In the genomic region with DNA sequence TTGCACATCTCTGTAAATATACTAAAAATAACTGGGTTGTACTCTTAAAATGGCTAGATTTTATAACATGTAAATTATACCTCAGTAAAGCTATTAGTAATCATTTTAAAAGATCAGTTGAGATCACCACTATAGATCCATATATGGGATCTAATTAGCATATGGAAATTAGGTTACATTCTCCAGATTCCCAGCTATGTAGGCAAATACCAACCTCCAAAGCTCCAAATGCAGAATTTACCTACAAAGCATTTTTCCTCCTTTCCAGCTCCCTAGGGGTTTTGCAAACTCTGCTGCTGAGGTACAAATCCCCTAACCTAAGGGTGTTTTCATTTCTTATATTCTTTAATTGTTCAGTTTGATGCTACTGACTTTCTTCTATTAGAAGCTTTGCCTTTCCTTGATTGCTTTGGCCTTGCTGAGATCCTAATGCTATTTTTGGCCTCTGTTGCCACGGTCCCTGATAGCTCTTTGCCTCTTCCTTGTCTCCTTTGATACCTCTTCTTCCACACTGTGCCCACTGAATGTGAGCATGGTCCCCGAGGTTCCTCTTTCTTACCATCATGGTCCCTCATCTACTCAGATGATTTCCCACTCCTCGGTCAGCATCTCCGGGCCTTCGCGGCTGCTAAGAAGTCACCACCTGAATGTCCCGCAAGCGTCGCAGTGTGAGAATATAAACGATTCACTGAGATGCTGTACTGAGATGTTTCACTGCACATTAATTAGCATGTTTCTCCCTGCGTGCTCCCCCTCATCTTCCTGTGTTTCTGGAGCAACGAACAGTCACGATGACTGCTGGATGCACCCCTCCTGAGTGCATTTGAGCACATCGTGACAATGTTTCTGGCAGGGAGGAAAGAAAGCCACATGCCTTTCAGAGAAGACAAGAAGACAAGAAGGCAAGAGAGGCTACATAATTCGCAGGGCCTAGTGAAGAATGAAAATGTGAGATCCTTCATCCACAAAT, we compare ENCODE assay signal across 2 cellular contexts.
TF ChIP-seq lines count a peak whose summit lies in the region.

No MANE protein-coding gene starts in this region.

TF ChIP-seq in GM23338, 12 proteins besides CTCF, POLR2A, EP300 and RAD21:
- TF ChIP-seq ETS1 (IDR thresholded peaks at IDR 0.05) = no peak
- no peak for TF ChIP-seq NANOG (IDR thresholded peaks at IDR 0.05; ENCODE audit: borderline replicate concordance)

TF ChIP-seq in K562, 482 proteins besides CTCF, POLR2A, EP300 and RAD21 (continues in another document):
- no peak for TF ChIP-seq TCF7 (IDR thresholded peaks at IDR 0.05; ENCODE audit: borderline replicate concordance)
- TF ChIP-seq SIRT6 (IDR thresholded peaks at IDR 0.05; ENCODE audit: low read depth, low read length) = no peak
- TF ChIP-seq CBX8 (IDR thresholded peaks at IDR 0.05; ENCODE audit: borderline replicate concordance, extremely low read depth, low read depth, low read length, poor library complexity, severe bottlenecking) = no peak
- TF ChIP-seq RREB1 (CRISPR knock-in tag; IDR thresholded peaks at IDR 0.05) = no peak
- no peak for TF ChIP-seq SREBF1 (IDR thresholded peaks at IDR 0.05; ENCODE audit: borderline replicate concordance, low read depth, low read length)
- TF ChIP-seq, protein P1, sequence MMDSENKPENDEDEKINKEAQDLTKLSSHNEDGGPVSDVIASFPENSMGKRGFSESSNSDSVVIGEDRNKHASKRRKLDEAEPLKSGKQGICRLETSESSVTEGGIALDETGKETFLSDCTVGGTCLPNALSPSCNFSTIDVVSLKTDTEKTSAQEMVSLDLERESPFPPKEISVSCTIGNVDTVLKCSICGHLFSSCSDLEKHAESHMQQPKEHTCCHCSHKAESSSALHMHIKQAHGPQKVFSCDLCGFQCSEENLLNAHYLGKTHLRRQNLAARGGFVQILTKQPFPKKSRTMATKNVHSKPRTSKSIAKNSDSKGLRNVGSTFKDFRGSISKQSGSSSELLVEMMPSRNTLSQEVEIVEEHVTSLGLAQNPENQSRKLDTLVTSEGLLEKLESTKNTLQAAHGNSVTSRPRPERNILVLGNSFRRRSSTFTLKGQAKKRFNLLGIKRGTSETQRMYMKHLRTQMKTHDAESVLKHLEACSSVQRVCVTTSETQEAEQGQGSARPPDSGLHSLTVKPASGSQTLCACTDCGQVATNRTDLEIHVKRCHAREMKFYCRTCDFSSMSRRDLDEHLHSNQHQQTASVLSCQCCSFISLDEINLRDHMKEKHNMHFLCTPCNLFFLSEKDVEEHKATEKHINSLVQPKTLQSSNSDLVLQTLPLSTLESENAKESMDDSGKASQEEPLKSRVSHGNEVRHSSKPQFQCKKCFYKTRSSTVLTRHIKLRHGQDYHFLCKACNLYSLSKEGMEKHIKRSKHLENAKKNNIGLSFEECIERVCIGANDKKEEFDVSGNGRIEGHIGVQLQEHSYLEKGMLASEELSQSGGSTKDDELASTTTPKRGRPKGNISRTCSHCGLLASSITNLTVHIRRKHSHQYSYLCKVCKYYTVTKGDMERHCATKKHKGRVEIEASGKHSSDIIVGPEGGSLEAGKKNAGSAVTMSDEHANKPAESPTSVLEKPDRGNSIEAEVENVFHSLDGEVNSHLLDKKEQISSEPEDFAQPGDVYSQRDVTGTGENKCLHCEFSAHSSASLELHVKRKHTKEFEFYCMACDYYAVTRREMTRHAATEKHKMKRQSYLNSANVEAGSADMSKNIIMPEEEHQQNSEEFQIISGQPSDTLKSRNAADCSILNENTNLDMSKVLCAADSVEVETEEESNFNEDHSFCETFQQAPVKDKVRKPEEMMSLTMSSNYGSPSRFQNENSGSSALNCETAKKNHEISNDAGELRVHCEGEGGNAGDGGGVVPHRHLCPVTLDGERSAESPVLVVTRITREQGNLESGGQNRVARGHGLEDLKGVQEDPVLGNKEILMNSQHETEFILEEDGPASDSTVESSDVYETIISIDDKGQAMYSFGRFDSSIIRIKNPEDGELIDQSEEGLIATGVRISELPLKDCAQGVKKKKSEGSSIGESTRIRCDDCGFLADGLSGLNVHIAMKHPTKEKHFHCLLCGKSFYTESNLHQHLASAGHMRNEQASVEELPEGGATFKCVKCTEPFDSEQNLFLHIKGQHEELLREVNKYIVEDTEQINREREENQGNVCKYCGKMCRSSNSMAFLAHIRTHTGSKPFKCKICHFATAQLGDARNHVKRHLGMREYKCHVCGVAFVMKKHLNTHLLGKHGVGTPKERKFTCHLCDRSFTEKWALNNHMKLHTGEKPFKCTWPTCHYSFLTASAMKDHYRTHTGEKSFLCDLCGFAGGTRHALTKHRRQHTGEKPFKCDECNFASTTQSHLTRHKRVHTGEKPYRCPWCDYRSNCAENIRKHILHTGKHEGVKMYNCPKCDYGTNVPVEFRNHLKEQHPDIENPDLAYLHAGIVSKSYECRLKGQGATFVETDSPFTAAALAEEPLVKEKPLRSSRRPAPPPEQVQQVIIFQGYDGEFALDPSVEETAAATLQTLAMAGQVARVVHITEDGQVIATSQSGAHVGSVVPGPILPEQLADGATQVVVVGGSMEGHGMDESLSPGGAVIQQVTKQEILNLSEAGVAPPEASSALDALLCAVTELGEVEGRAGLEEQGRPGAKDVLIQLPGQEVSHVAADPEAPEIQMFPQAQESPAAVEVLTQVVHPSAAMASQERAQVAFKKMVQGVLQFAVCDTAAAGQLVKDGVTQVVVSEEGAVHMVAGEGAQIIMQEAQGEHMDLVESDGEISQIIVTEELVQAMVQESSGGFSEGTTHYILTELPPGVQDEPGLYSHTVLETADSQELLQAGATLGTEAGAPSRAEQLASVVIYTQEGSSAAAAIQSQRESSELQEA (IDR thresholded peaks at IDR 0.05; ENCODE audit: low read depth) = no peak
- TF ChIP-seq STAT5A (IDR thresholded peaks at IDR 0.05; ENCODE audit: borderline replicate concordance, low read length) = no peak
- TF ChIP-seq, protein P2, sequence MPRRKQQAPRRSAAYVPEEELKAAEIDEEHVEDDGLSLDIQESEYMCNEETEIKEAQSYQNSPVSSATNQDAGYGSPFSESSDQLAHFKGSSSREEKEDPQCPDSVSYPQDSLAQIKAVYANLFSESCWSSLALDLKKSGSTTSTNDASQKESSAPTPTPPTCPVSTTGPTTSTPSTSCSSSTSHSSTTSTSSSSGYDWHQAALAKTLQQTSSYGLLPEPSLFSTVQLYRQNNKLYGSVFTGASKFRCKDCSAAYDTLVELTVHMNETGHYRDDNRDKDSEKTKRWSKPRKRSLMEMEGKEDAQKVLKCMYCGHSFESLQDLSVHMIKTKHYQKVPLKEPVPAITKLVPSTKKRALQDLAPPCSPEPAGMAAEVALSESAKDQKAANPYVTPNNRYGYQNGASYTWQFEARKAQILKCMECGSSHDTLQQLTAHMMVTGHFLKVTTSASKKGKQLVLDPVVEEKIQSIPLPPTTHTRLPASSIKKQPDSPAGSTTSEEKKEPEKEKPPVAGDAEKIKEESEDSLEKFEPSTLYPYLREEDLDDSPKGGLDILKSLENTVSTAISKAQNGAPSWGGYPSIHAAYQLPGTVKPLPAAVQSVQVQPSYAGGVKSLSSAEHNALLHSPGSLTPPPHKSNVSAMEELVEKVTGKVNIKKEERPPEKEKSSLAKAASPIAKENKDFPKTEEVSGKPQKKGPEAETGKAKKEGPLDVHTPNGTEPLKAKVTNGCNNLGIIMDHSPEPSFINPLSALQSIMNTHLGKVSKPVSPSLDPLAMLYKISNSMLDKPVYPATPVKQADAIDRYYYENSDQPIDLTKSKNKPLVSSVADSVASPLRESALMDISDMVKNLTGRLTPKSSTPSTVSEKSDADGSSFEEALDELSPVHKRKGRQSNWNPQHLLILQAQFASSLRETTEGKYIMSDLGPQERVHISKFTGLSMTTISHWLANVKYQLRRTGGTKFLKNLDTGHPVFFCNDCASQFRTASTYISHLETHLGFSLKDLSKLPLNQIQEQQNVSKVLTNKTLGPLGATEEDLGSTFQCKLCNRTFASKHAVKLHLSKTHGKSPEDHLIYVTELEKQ (CRISPR knock-in tag; IDR thresholded peaks at IDR 0.05) = no peak
- peak; percentile 77 for TF ChIP-seq MEF2A (IDR thresholded peaks at IDR 0.05; ENCODE audit: control insufficient read depth, low read depth, low read length)
- no peak for TF ChIP-seq PHTF2 (CRISPR knock-in tag; IDR thresholded peaks at IDR 0.05)
- no peak for TF ChIP-seq RAD51 (IDR thresholded peaks at IDR 0.05; ENCODE audit: borderline replicate concordance, low read depth)
- no peak for TF ChIP-seq FOXK2 (conservative IDR thresholded peaks at IDR 0.05 in 1 of 2, IDR thresholded peaks at IDR 0.05 in 1 of 2; ENCODE audit: low read depth in 2 of 2)
- TF ChIP-seq ZNF318 (IDR thresholded peaks at IDR 0.05; ENCODE audit: borderline replicate concordance in 1 of 2, low read depth in 1 of 2) = no peak
- TF ChIP-seq ZNF586 (CRISPR knock-in tag; conservative IDR thresholded peaks at IDR 0.05) = no peak
